ENCODE assay signal across 16 cellular contexts in genomic region chr2:23376972-23377371, GRCh38.
"Had no signal": no experiment of that assay in that cellular context is flagged by ENCODE, and none has a peak within 500 bp of the region (broad histone marks: within the 10 kb centered on the region; RNA-seq: fewer than 3 reads in every experiment).

No MANE protein-coding gene starts in this region.

- DNase-seq: colonic mucosa; dermis blood vessel endothelial cell; esophagus squamous epithelium; foreskin melanocyte; head of caudate nucleus; hippocampal formation; kidney glomerular epithelial cell; mucosa of descending colon; naive thymus-derived CD8-positive, alpha-beta T cell; stimulated activated naive CD4-positive, alpha-beta T cell treated with Interleukin-2 at 50 U/mL for 16 hours; thyroid gland; upper lobe of left lung; uterus had no signal

- H3K27me3 ChIP-seq: colonic mucosa, thyroid gland, upper lobe of left lung, uterus had no signal

- H3K36me3 ChIP-seq: colonic mucosa, esophagus squamous epithelium, neutrophil, thyroid gland, upper lobe of left lung, uterus had no signal

- H3K4me3 ChIP-seq: colonic mucosa, esophagus squamous epithelium, mucosa of descending colon, skin epidermis, thyroid gland, upper lobe of left lung, uterus had no signal

- H3K9me3 ChIP-seq: colonic mucosa, esophagus squamous epithelium, mucosa of descending colon, neutrophil, thyroid gland, upper lobe of left lung, uterus had no signal

- H3K4me1 ChIP-seq: colonic mucosa, uterus had no signal

- ATAC-seq: naive thymus-derived CD8-positive, alpha-beta T cell; sciatic nerve had no signal

- H3K27ac ChIP-seq: colonic mucosa, esophagus squamous epithelium, neutrophil, skin epidermis, thyroid gland, upper lobe of left lung, uterus had no signal
